16 cellular contexts compared by ENCODE assay signal in genomic region chr1:211910917-211911485, GRCh38.
DNase-seq lines count a peak whose midpoint lies in the region; ATAC-seq and TF ChIP-seq lines count a peak whose summit lies in the region.
"Had no signal": no experiment of that assay in that cellular context is flagged by ENCODE, and none has a peak within 500 bp of the region (broad histone marks: within the 10 kb centered on the region; RNA-seq: fewer than 3 reads in every experiment).

No MANE protein-coding gene starts in this region.

- no peak overlapping the region for H3K23ac ChIP-seq in trophoblast cell (ENCODE audit: low read length)

- no peaks in the 10 kb centered on the region for H3K27me3 ChIP-seq in right atrium auricular region
- H3K27me3 ChIP-seq in Peyer's patch: no peaks in the 10 kb centered on the region
- H3K27me3 ChIP-seq in trophoblast cell (ENCODE audit: insufficient read depth, low read length): no peaks in the 10 kb centered on the region
- no peaks in the 10 kb centered on the region for H3K27me3 ChIP-seq in BE2C
- peaks cover 0 to 5% (median 0%) of the 10 kb centered on the region in 3 donors for H3K27me3 ChIP-seq in stomach
- H3K27me3 ChIP-seq: spleen, testis had no signal

- no peaks in the 10 kb centered on the region for H3K79me2 ChIP-seq in trophoblast cell (ENCODE audit: control insufficient read depth, insufficient read depth, low read length, poor library complexity)

- no peak overlapping the region for H3K4ac ChIP-seq in trophoblast cell (ENCODE audit: low read depth, low read length)

- peak; percentile 63 for ATAC-seq in Right ventricle myocardium superior (ENCODE audit: poor library complexity)

- H3K18ac ChIP-seq in trophoblast cell (ENCODE audit: low read length): no peak overlapping the region

- H3K4me1 ChIP-seq in right atrium auricular region (no peaks in the 10 kb centered on the region), Peyer's patch (peaks cover 0 to 32% (median 4%) of the 10 kb centered on the region in 4 donors), trophoblast cell (ENCODE audit: control insufficient read depth in 1 of 2, insufficient read depth in 2 of 2, low read length in 2 of 2) (no peaks in the 10 kb centered on the region), BE2C (no peaks in the 10 kb centered on the region), stomach (peaks cover 0 to 7% (median 2%) of the 10 kb centered on the region in 4 donors)
- H3K4me1 ChIP-seq: testis had no signal

- TF ChIP-seq CTCF in right atrium auricular region (IDR thresholded peaks at IDR 0.05): no peak
- no peak for TF ChIP-seq CTCF in Peyer's patch (IDR thresholded peaks at IDR 0.05)
- no peak for TF ChIP-seq CTCF in fibroblast of mammary gland (conservative IDR thresholded peaks at IDR 0.05; ENCODE audit: control insufficient read depth, insufficient read depth, low read depth, low read length)
- TF ChIP-seq CTCF in BE2C (IDR thresholded peaks at IDR 0.05; ENCODE audit: low read depth, low read length): no peak
- TF ChIP-seq CTCF in stomach (IDR thresholded peaks at IDR 0.05): no peak

- H2AK5ac ChIP-seq in trophoblast cell (ENCODE audit: low read length): no peak overlapping the region

- TF ChIP-seq POLR2A in Peyer's patch (IDR thresholded peaks at IDR 0.05) (no peak), stomach (IDR thresholded peaks at IDR 0.05) (no peak)

- H3K27ac ChIP-seq in right atrium auricular region (no peak overlapping the region), Peyer's patch (peak overlapping the region in 3 of 4 donors; percentile 60 to 91 (median 80)), trophoblast cell (ENCODE audit: low read depth, low read length) (no peak overlapping the region), stomach (no peak overlapping the region)
- H3K27ac ChIP-seq: spleen, testis had no signal

- no peak overlapping the region for H4K8ac ChIP-seq in trophoblast cell (ENCODE audit: low read depth, low read length)

- no peak overlapping the region for H3K9ac ChIP-seq in trophoblast cell (ENCODE audit: low read length)

- H4K91ac ChIP-seq in trophoblast cell (ENCODE audit: low read depth, low read length): no peak overlapping the region

- no peak overlapping the region for H4K12ac ChIP-seq in trophoblast cell (ENCODE audit: low read depth, low read length)

- WGBS in trophoblast cell (ENCODE audit: extremely low coverage, insufficient coverage, insufficient read length): no CpG with 5 or more reads among the region's 4 CpGs
- WGBS in stomach, 5 donors: 66 to 82% (median 80%) methylated on average over 4 of the region's 4 CpGs

- intact Hi-C loops in Right ventricle myocardium superior (cut with DNase I): no loop called here
- intact Hi-C loops in stomach (cut with DNase I; ENCODE audit: low total_unique reads): no loop called here

- no peak overlapping the region for H3K4me2 ChIP-seq in trophoblast cell (ENCODE audit: low read length)

- no peak overlapping the region for H3K14ac ChIP-seq in trophoblast cell (ENCODE audit: low read length)

- H3K9me3 ChIP-seq in right atrium auricular region: no peaks in the 10 kb centered on the region
- no peaks in the 10 kb centered on the region for H3K9me3 ChIP-seq in Peyer's patch
- H3K9me3 ChIP-seq in trophoblast cell (ENCODE audit: insufficient read depth, low read depth, low read length): peaks cover 4% of the 10 kb centered on the region
- no peaks in the 10 kb centered on the region for H3K9me3 ChIP-seq in BE2C
- no peaks in the 10 kb centered on the region for H3K9me3 ChIP-seq in stomach
- H3K9me3 ChIP-seq: spleen, testis had no signal

- H2BK5ac ChIP-seq in trophoblast cell (ENCODE audit: low read depth, low read length, poor library complexity): no peak overlapping the region

- H2BK120ac ChIP-seq in trophoblast cell (ENCODE audit: insufficient read depth, low read length, poor library complexity): no peak overlapping the region

- H3K36me3 ChIP-seq in right atrium auricular region (no peaks in the 10 kb centered on the region), Peyer's patch (no peaks in the 10 kb centered on the region), trophoblast cell (ENCODE audit: control insufficient read depth in 1 of 2, insufficient read depth in 2 of 2, low read length in 2 of 2) (no peaks in the 10 kb centered on the region), BE2C (no peaks in the 10 kb centered on the region), stomach (no peaks in the 10 kb centered on the region)
- H3K36me3 ChIP-seq: spleen had no signal

- H2AFZ ChIP-seq in trophoblast cell (ENCODE audit: insufficient read depth, low read length, poor library complexity): no peak overlapping the region

- no peak for TF ChIP-seq EP300 in stomach (IDR thresholded peaks at IDR 0.05)

- DNase-seq in Right ventricle myocardium superior: no peak
- DNase-seq in right atrium auricular region (ENCODE audit: low spot score): no peak
- DNase-seq in Peyer's patch: peak in 1 of 3 donors; percentile 70
- peak; percentile 63 for DNase-seq in fibroblast of mammary gland (ENCODE audit: low read depth)
- no peak for DNase-seq in GOT3 (lab: John Stamatoyannopoulos, UW)
- no peak for DNase-seq in trophoblast cell
- no peak for DNase-seq in BE2C
- DNase-seq in stomach: no peak
- DNase-seq: activated naive CD4-positive, alpha-beta T cell treated with anti-CD3 and anti-CD28 coated beads for 36 hours; aorta; midbrain; MM.1S; NCI-H2029 treated with DMSO at 0.1 percent for 48 hours; NCI-H510A treated with DMSO at 0.1 percent for 48 hours; spleen; testis had no signal

- H3K4me3 ChIP-seq in right atrium auricular region (no peak overlapping the region), Peyer's patch (peak overlapping the region in 1 of 4 donors; percentile 31), fibroblast of mammary gland (ENCODE audit: control insufficient read depth, low read depth, low read length) (no peak overlapping the region), trophoblast cell (ENCODE audit: low read depth, low read length) (no peak overlapping the region), BE2C (ENCODE audit: low read depth, low read length) (no peak overlapping the region), stomach (no peak overlapping the region)
- H3K4me3 ChIP-seq: spleen, testis had no signal

- no peaks in the 10 kb centered on the region for H3K79me1 ChIP-seq in trophoblast cell (ENCODE audit: low read length)

- no peak overlapping the region for H2BK12ac ChIP-seq in trophoblast cell (ENCODE audit: low read length)

Comparison
In these comparisons a context has a peak if more than half of its experiments do, and no peak if none do; other contexts are left out.
1. H3K27ac ChIP-seq: peak in Peyer's patch (3 of 4); none in right atrium auricular region (0 of 2), trophoblast cell (single experiment) and stomach (0 of 5).